In genomic region chr1:96384611-96385010, GRCh38 we compare ENCODE assay signal across 23 cellular contexts.
"Had no signal": no experiment of that assay in that cellular context is flagged by ENCODE, and none has a peak within 500 bp of the region (broad histone marks: within the 10 kb centered on the region; RNA-seq: fewer than 3 reads in every experiment).

No MANE protein-coding gene starts in this region.

- H3K27me3 ChIP-seq: adrenal gland, cardiac muscle cell had no signal

- H3K27ac ChIP-seq: adrenal gland, cardiac muscle cell, SK-N-MC had no signal

- H3K4me3 ChIP-seq: adrenal gland, cardiac muscle cell, K562, SK-N-MC had no signal

- H3K9me3 ChIP-seq: adrenal gland had no signal

- H3K36me3 ChIP-seq: adrenal gland, cardiac muscle cell had no signal

- DNase-seq: activated CD4-positive, alpha-beta T cell treated with anti-CD3 and anti-CD28 coated beads, Interleukin-2, amount 10 ng/mL, durations not matched to agents 7 days and 5 days; activated CD4-positive, alpha-beta T cell treated with anti-CD3 and anti-CD28 coated beads, Interleukin-2, amount 50 U/mL, for 48 hours; activated CD8-positive, alpha-beta T cell treated with anti-CD3 and anti-CD28 coated beads, Interleukin-2, amount 10 ng/mL, durations not matched to agents 7 days and 5 days; activated gamma-delta T cell; activated naive CD4-positive, alpha-beta T cell treated with anti-CD3 and anti-CD28 coated beads for 36 hours; activated T-cell treated with anti-CD3 and anti-CD28 coated beads, Interleukin-2, amount 50 U/mL, for 24 hours; adrenal gland; anterior cingulate cortex; IMR-90; NCI-H1048; NCI-H1105 treated with DMSO at 0.1 percent for 48 hours; NCI-H1436; NCI-H1694; NCI-H1930; NCI-H2081 treated with DMSO at 0.1 percent for 48 hours; NCI-H345; NCI-H524 treated with DMSO at 0.1 percent for 48 hours; OCI-M1; Right ventricle myocardium superior; T1000 had no signal
